Comparison of ENCODE assay signal across 9 cellular contexts in the genomic region with DNA sequence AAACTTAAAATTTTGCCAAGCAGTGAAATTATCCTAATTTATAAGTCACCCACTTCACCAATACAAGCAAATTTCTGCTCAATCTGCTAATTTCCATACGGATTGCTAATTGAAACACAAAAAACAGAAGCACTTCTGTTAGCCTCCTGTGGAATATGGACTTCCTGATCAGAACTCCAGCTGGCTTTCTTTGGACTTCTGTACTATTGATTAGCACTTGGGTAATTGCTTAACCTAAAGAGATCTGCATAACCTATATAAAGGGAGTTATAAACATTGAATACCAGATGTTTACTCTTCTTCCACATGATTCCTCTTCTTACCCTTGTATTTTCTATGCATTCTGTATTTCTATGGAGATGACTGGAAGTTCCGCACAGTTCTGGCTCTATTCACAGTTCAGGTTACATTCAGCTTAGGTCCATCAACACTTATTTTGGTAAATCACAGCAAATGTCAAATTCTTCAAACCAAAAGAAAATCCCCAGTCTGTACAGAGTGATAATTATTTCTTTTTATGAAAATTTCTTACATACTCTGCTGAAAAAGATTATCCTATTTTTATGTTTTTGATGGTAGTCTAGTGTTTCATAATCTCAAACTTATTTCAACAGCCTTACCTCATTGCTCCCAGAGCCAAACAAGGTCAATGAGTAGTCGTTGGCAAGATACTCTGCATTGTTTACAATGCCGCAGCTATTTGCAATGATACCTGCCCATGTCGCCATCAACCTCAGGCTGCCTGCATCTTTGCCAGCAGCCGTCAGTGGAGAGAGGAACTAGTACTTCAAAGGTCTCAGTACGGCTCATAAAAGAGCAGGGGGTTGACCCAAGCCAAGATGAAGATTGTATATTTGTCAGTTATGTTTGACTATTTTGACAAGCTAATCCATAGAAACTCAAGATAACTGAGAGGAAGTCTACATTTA.
DNase-seq lines count a peak whose midpoint lies in the region; ATAC-seq and TF ChIP-seq lines count a peak whose summit lies in the region.
"Had no signal": no experiment of that assay in that cellular context is flagged by ENCODE, and none has a peak within 500 bp of the region (broad histone marks: within the 10 kb centered on the region; RNA-seq: fewer than 3 reads in every experiment).

No MANE protein-coding gene starts in this region.

- H3K36me3 Mint-ChIP-seq in activated naive CD8-positive, alpha-beta T cell treated with anti-CD3 and anti-CD28 coated beads, Interleukin-2, amount 10 ng/mL, durations not matched to agents 7 days and 5 days: peaks cover 10% of the 10 kb centered on the region
- no peaks in the 10 kb centered on the region for H3K36me3 Mint-ChIP-seq in activated naive CD8-positive, alpha-beta T cell treated with anti-CD3 and anti-CD28 coated beads for 36 hours
- H3K36me3 Mint-ChIP-seq in naive thymus-derived CD4-positive, alpha-beta T cell: no peaks in the 10 kb centered on the region

- H3K27ac ChIP-seq in right atrium auricular region: peak overlapping the region; percentile 3 to 41
- no peak overlapping the region for H3K27ac ChIP-seq in naive thymus-derived CD4-positive, alpha-beta T cell (ENCODE audit: low read depth, low read length)
- H3K27ac ChIP-seq: C4-2B had no signal

- H3K36me3 ChIP-seq in right atrium auricular region: no peaks in the 10 kb centered on the region
- H3K36me3 ChIP-seq in naive thymus-derived CD4-positive, alpha-beta T cell (ENCODE audit: control insufficient read depth in 2 of 3, insufficient read depth in 3 of 3, low read length in 3 of 3): no peaks in the 10 kb centered on the region

- intact Hi-C loops in naive thymus-derived CD4-positive, alpha-beta T cell (cut with micrococcal nuclease): no loop called here

- ATAC-seq in activated naive CD8-positive, alpha-beta T cell treated with anti-CD3 and anti-CD28 coated beads, Interleukin-2, amount 10 ng/mL, durations not matched to agents 7 days and 5 days (ENCODE audit: low read depth): no peak
- no peak for ATAC-seq in naive thymus-derived CD4-positive, alpha-beta T cell

- peaks cover 19% of the 10 kb centered on the region for H3K27me3 Mint-ChIP-seq in activated naive CD8-positive, alpha-beta T cell treated with anti-CD3 and anti-CD28 coated beads, Interleukin-2, amount 10 ng/mL, durations not matched to agents 7 days and 5 days
- peaks cover 15% of the 10 kb centered on the region for H3K27me3 Mint-ChIP-seq in activated naive CD8-positive, alpha-beta T cell treated with anti-CD3 and anti-CD28 coated beads for 36 hours
- H3K27me3 Mint-ChIP-seq in naive thymus-derived CD4-positive, alpha-beta T cell: peaks cover 0 to 8% (median 2%) of the 10 kb centered on the region in 5 donors

- peaks cover 0 to 12% of the 10 kb centered on the region in 2 donors for H3K4me1 ChIP-seq in right atrium auricular region
- no peaks in the 10 kb centered on the region for H3K4me1 ChIP-seq in naive thymus-derived CD4-positive, alpha-beta T cell (ENCODE audit: control insufficient read depth in 2 of 2, insufficient read depth in 2 of 2, low read length in 2 of 2)

- no peak for TF ChIP-seq CTCF in right atrium auricular region (IDR thresholded peaks at IDR 0.05)

- peaks cover 11% of the 10 kb centered on the region for H3K9me3 Mint-ChIP-seq in activated naive CD8-positive, alpha-beta T cell treated with anti-CD3 and anti-CD28 coated beads, Interleukin-2, amount 10 ng/mL, durations not matched to agents 7 days and 5 days
- no peaks in the 10 kb centered on the region for H3K9me3 Mint-ChIP-seq in activated naive CD8-positive, alpha-beta T cell treated with anti-CD3 and anti-CD28 coated beads for 36 hours
- H3K9me3 Mint-ChIP-seq in naive thymus-derived CD4-positive, alpha-beta T cell: peaks cover 0 to 1% (median 0%) of the 10 kb centered on the region in 11 donors

- peak overlapping the region; percentile 22 for H3K27ac Mint-ChIP-seq in activated naive CD8-positive, alpha-beta T cell treated with anti-CD3 and anti-CD28 coated beads, Interleukin-2, amount 10 ng/mL, durations not matched to agents 7 days and 5 days
- H3K27ac Mint-ChIP-seq in activated naive CD8-positive, alpha-beta T cell treated with anti-CD3 and anti-CD28 coated beads for 36 hours: no peak overlapping the region
- H3K27ac Mint-ChIP-seq in naive thymus-derived CD4-positive, alpha-beta T cell: no peak overlapping the region

- H3K4me1 Mint-ChIP-seq in activated naive CD8-positive, alpha-beta T cell treated with anti-CD3 and anti-CD28 coated beads, Interleukin-2, amount 10 ng/mL, durations not matched to agents 7 days and 5 days: peaks cover 21% of the 10 kb centered on the region
- peaks cover 11% of the 10 kb centered on the region for H3K4me1 Mint-ChIP-seq in activated naive CD8-positive, alpha-beta T cell treated with anti-CD3 and anti-CD28 coated beads for 36 hours
- H3K4me1 Mint-ChIP-seq in naive thymus-derived CD4-positive, alpha-beta T cell: peaks cover 0 to 11% (median 0%) of the 10 kb centered on the region in 7 donors

- CTCF ChIA-PET in naive thymus-derived CD4-positive, alpha-beta T cell (lab: Charles Lee): no interaction called here

- H3K4me3 Mint-ChIP-seq in activated naive CD8-positive, alpha-beta T cell treated with anti-CD3 and anti-CD28 coated beads, Interleukin-2, amount 10 ng/mL, durations not matched to agents 7 days and 5 days: peak overlapping the region; percentile 8
- no peak overlapping the region for H3K4me3 Mint-ChIP-seq in activated naive CD8-positive, alpha-beta T cell treated with anti-CD3 and anti-CD28 coated beads for 36 hours
- no peak overlapping the region for H3K4me3 Mint-ChIP-seq in naive thymus-derived CD4-positive, alpha-beta T cell

- H3K4me3 ChIP-seq in right atrium auricular region: no peak overlapping the region
- H3K4me3 ChIP-seq in naive thymus-derived CD4-positive, alpha-beta T cell (ENCODE audit: low read length): no peak overlapping the region

- no peaks in the 10 kb centered on the region for H3K27me3 ChIP-seq in right atrium auricular region
- no peaks in the 10 kb centered on the region for H3K27me3 ChIP-seq in naive thymus-derived CD4-positive, alpha-beta T cell (ENCODE audit: control insufficient read depth in 2 of 2, insufficient read depth in 2 of 2, low read length in 2 of 2)

- POLR2A ChIA-PET in activated naive CD8-positive, alpha-beta T cell treated with anti-CD3 and anti-CD28 coated beads, Interleukin-2, amount 10 ng/mL, durations not matched to agents 7 days and 5 days (lab: Charles Lee): no interaction called here
- POLR2A ChIA-PET in naive thymus-derived CD4-positive, alpha-beta T cell (lab: Charles Lee): no interaction called here

- no peaks in the 10 kb centered on the region for H3K9me3 ChIP-seq in right atrium auricular region
- H3K9me3 ChIP-seq in naive thymus-derived CD4-positive, alpha-beta T cell (ENCODE audit: control insufficient read depth in 2 of 3, low read length in 3 of 3): no peaks in the 10 kb centered on the region

- no peak for DNase-seq in activated naive CD8-positive, alpha-beta T cell treated with anti-CD3 and anti-CD28 coated beads, Interleukin-2, amount 10 ng/mL, durations not matched to agents 7 days and 5 days
- no peak for DNase-seq in activated naive CD8-positive, alpha-beta T cell treated with anti-CD3 and anti-CD28 coated beads for 36 hours
- peak; percentile 12 for DNase-seq in SW480 (ENCODE audit: low spot score)
- no peak for DNase-seq in right atrium auricular region (ENCODE audit: low spot score)
- no peak for DNase-seq in Kasumi-1 (lab: John Stamatoyannopoulos, UW)
- DNase-seq in naive thymus-derived CD4-positive, alpha-beta T cell: no peak
- no peak for DNase-seq in activated naive CD4-positive, alpha-beta T cell (lab: John Stamatoyannopoulos, UW)
- DNase-seq in stimulated activated CD8-positive, alpha-beta memory T cell treated with anti-CD3 and anti-CD28 coated beads, Interleukin-4, amount 100 ng/mL, for 48 hours: no peak
